ENCODE assay signal across 15 cellular contexts in genomic region chr2:42236911-42237310, GRCh38.
A peak's percentile ranks its signal among the peaks of the same experiment; 100 is the strongest.
DNase-seq lines count a peak whose midpoint lies in the region; ATAC-seq and TF ChIP-seq lines count a peak whose summit lies in the region.
"Had no signal": no experiment of that assay in that cellular context is flagged by ENCODE, and none has a peak within 500 bp of the region (broad histone marks: within the 10 kb centered on the region; RNA-seq: fewer than 3 reads in every experiment).

No MANE protein-coding gene starts in this region.

- no peaks in the 10 kb centered on the region for H3K9me3 Mint-ChIP-seq in CD4-positive, CD25-positive, alpha-beta regulatory T cell
- H3K9me3 Mint-ChIP-seq in CD4-positive, alpha-beta T cell, result no peaks in the 10 kb centered on the region
- H3K9me3 Mint-ChIP-seq in activated B cell treated with CpG ODN at 0.5 μM for 24 hours (no peaks in the 10 kb centered on the region), glutamatergic neuron (ENCODE audit: unreplicated experiment) (no peaks in the 10 kb centered on the region)
- no peaks in the 10 kb centered on the region for H3K9me3 Mint-ChIP-seq in naive thymus-derived CD4-positive, alpha-beta T cell
- H3K9me3 Mint-ChIP-seq: HFFc6 had no signal

- H3K4me3 ChIP-seq in CD4-positive, CD25-positive, alpha-beta regulatory T cell (ENCODE audit: low read depth, low read length), result no peak overlapping the region
- no peak overlapping the region for H3K4me3 ChIP-seq in naive thymus-derived CD4-positive, alpha-beta T cell (ENCODE audit: low read length)
- no peak overlapping the region for H3K4me3 ChIP-seq in brain microvascular endothelial cell (ENCODE audit: low read depth, low read length)
- H3K4me3 ChIP-seq: A549 had no signal

- peak overlapping the region in 1 of 3 donors; percentile 3 for H3K27ac Mint-ChIP-seq in CD4-positive, CD25-positive, alpha-beta regulatory T cell
- H3K27ac Mint-ChIP-seq in CD4-positive, alpha-beta T cell, result peak overlapping the region; percentile 58
- H3K27ac Mint-ChIP-seq in activated B cell treated with CpG ODN at 0.5 μM for 24 hours, result peak overlapping the region; percentile 46
- H3K27ac Mint-ChIP-seq in naive thymus-derived CD4-positive, alpha-beta T cell, result peak overlapping the region in 6 of 9 donors; percentile 18 to 82 (median 38)
- H3K27ac Mint-ChIP-seq in glutamatergic neuron (ENCODE audit: unreplicated experiment), result no peak overlapping the region
- H3K27ac Mint-ChIP-seq: HFFc6 had no signal

- CTCF ChIA-PET in CD4-positive, alpha-beta T cell (lab: Charles Lee), result no interaction called here
- CTCF ChIA-PET in activated B cell treated with CpG ODN at 0.5 μM for 24 hours (lab: Charles Lee), result interaction anchor here (10.6 kb wide), 1 partner anchor 141 kb away, joined by 81 read pairs; no protein-coding TSS in a partner anchor
- CTCF ChIA-PET in naive thymus-derived CD4-positive, alpha-beta T cell (lab: Charles Lee), result interaction anchor here (1.6 kb wide), 1 partner anchor 139 kb away, joined by 5 read pairs; no protein-coding TSS in a partner anchor

- H3K36me3 Mint-ChIP-seq in CD4-positive, CD25-positive, alpha-beta regulatory T cell, result no peaks in the 10 kb centered on the region
- peaks cover 19% of the 10 kb centered on the region for H3K36me3 Mint-ChIP-seq in CD4-positive, alpha-beta T cell (ENCODE audit: low read depth)
- H3K36me3 Mint-ChIP-seq in activated B cell treated with CpG ODN at 0.5 μM for 24 hours (ENCODE audit: low read depth), result peaks cover 12% of the 10 kb centered on the region
- H3K36me3 Mint-ChIP-seq in naive thymus-derived CD4-positive, alpha-beta T cell, result peaks cover 0 to 7% (median 5%) of the 10 kb centered on the region in 5 donors
- no peaks in the 10 kb centered on the region for H3K36me3 Mint-ChIP-seq in glutamatergic neuron (ENCODE audit: unreplicated experiment)

- POLR2A ChIA-PET in CD4-positive, alpha-beta T cell (lab: Charles Lee), result no interaction called here
- POLR2A ChIA-PET in activated B cell treated with CpG ODN at 0.5 μM for 24 hours (lab: Charles Lee), result no interaction called here
- POLR2A ChIA-PET in naive thymus-derived CD4-positive, alpha-beta T cell (lab: Charles Lee), result no interaction called here

- no peaks in the 10 kb centered on the region for H3K27me3 Mint-ChIP-seq in CD4-positive, CD25-positive, alpha-beta regulatory T cell
- H3K27me3 Mint-ChIP-seq in CD4-positive, alpha-beta T cell, result no peaks in the 10 kb centered on the region
- H3K27me3 Mint-ChIP-seq in activated B cell treated with CpG ODN at 0.5 μM for 24 hours, result no peaks in the 10 kb centered on the region
- H3K27me3 Mint-ChIP-seq in naive thymus-derived CD4-positive, alpha-beta T cell, result no peaks in the 10 kb centered on the region
- no peaks in the 10 kb centered on the region for H3K27me3 Mint-ChIP-seq in glutamatergic neuron (ENCODE audit: unreplicated experiment)

- no peak for DNase-seq in CD4-positive, CD25-positive, alpha-beta regulatory T cell
- DNase-seq in CD4-positive, alpha-beta T cell, result no peak
- DNase-seq in activated B cell treated with CpG ODN at 0.5 μM for 24 hours (no peak), brain microvascular endothelial cell (no peak), glutamatergic neuron (no peak), NCI-H748 (lab: John Stamatoyannopoulos, UW; ENCODE audit: unreplicated experiment) (no peak)
- no peak for DNase-seq in naive thymus-derived CD4-positive, alpha-beta T cell
- DNase-seq: BE2C, DMS53, GF-D8, HCEC 1CT, HFFc6, IMR-90 had no signal

- H3K9me3 ChIP-seq in CD4-positive, CD25-positive, alpha-beta regulatory T cell (ENCODE audit: control insufficient read depth in 2 of 2, low read length in 2 of 2), result no peaks in the 10 kb centered on the region
- no peaks in the 10 kb centered on the region for H3K9me3 ChIP-seq in CD4-positive, alpha-beta T cell (ENCODE audit: control insufficient read depth, low read length)
- no peaks in the 10 kb centered on the region for H3K9me3 ChIP-seq in naive thymus-derived CD4-positive, alpha-beta T cell (ENCODE audit: control insufficient read depth in 2 of 3, low read length in 3 of 3)
- H3K9me3 ChIP-seq: A549, BE2C had no signal

- peaks cover 59 to 92% (median 76%) of the 10 kb centered on the region in 4 donors for H3K4me1 Mint-ChIP-seq in CD4-positive, CD25-positive, alpha-beta regulatory T cell
- H3K4me1 Mint-ChIP-seq in CD4-positive, alpha-beta T cell (ENCODE audit: low read depth), result peaks cover 89% of the 10 kb centered on the region
- H3K4me1 Mint-ChIP-seq in activated B cell treated with CpG ODN at 0.5 μM for 24 hours (peaks cover 65% of the 10 kb centered on the region), glutamatergic neuron (ENCODE audit: low read depth, unreplicated experiment) (no peaks in the 10 kb centered on the region)
- H3K4me1 Mint-ChIP-seq in naive thymus-derived CD4-positive, alpha-beta T cell, result peaks cover 30 to 92% (median 83%) of the 10 kb centered on the region in 7 donors

- no peak overlapping the region for H3K27ac ChIP-seq in CD4-positive, CD25-positive, alpha-beta regulatory T cell (ENCODE audit: insufficient read depth, low read length, poor library complexity, severe bottlenecking)
- H3K27ac ChIP-seq in CD4-positive, alpha-beta T cell (ENCODE audit: low read depth, low read length), result no peak overlapping the region
- H3K27ac ChIP-seq in naive thymus-derived CD4-positive, alpha-beta T cell (ENCODE audit: low read depth, low read length), result no peak overlapping the region
- H3K27ac ChIP-seq in brain microvascular endothelial cell, result no peak overlapping the region
- H3K27ac ChIP-seq: A549, C4-2B had no signal

- no peak for ATAC-seq in CD4-positive, CD25-positive, alpha-beta regulatory T cell (ENCODE audit: low read depth in 2 of 2)
- no peak for ATAC-seq in CD4-positive, alpha-beta T cell (ENCODE audit: poor library complexity)
- ATAC-seq in activated B cell treated with CpG ODN at 0.5 μM for 24 hours (ENCODE audit: low read depth), result no peak
- no peak for ATAC-seq in naive thymus-derived CD4-positive, alpha-beta T cell
- ATAC-seq: A549 had no signal

- intact Hi-C loops in CD4-positive, alpha-beta T cell (cut with DNase I, micrococcal nuclease), result loop anchor here (5.0 kb wide), 3 partner anchors 40 to 370 kb away; no protein-coding TSS in a partner anchor
- intact Hi-C loops in activated B cell treated with CpG ODN at 0.5 μM for 24 hours (cut with micrococcal nuclease), result no loop called here
- intact Hi-C loops in naive thymus-derived CD4-positive, alpha-beta T cell (cut with micrococcal nuclease), result loop anchor here in 1 of 2 donors (2.0 kb wide), 2 partner anchors 16 to 396 kb away; no protein-coding TSS in a partner anchor

- no peaks in the 10 kb centered on the region for H3K27me3 ChIP-seq in CD4-positive, CD25-positive, alpha-beta regulatory T cell (ENCODE audit: control insufficient read depth, insufficient read depth, low read length)
- H3K27me3 ChIP-seq in CD4-positive, alpha-beta T cell (ENCODE audit: control insufficient read depth, insufficient read depth, low read length), result no peaks in the 10 kb centered on the region
- no peaks in the 10 kb centered on the region for H3K27me3 ChIP-seq in naive thymus-derived CD4-positive, alpha-beta T cell (ENCODE audit: control insufficient read depth in 2 of 2, insufficient read depth in 2 of 2, low read length in 2 of 2)
- no peaks in the 10 kb centered on the region for H3K27me3 ChIP-seq in brain microvascular endothelial cell (replicated peaks)
- H3K27me3 ChIP-seq: BE2C had no signal

- TF ChIP-seq CTCF in CD4-positive, alpha-beta T cell (IDR thresholded peaks at IDR 0.05), result no peak
- TF ChIP-seq CTCF in activated B cell treated with CpG ODN at 0.5 μM for 24 hours (IDR thresholded peaks at IDR 0.05), result no peak
- TF ChIP-seq CTCF in brain microvascular endothelial cell (IDR thresholded peaks at IDR 0.05; ENCODE audit: low read depth, low read length, missing control alignments), result no peak
- no peak for TF ChIP-seq CTCF in glutamatergic neuron (IDR thresholded peaks at IDR 0.05; ENCODE audit: partially characterized antibody, unreplicated experiment)

- peak overlapping the region in 3 of 4 donors; percentile 21 to 35 (median 22) for H3K4me3 Mint-ChIP-seq in CD4-positive, CD25-positive, alpha-beta regulatory T cell
- no peak overlapping the region for H3K4me3 Mint-ChIP-seq in CD4-positive, alpha-beta T cell
- H3K4me3 Mint-ChIP-seq in activated B cell treated with CpG ODN at 0.5 μM for 24 hours, result no peak overlapping the region
- H3K4me3 Mint-ChIP-seq in naive thymus-derived CD4-positive, alpha-beta T cell, result peak overlapping the region in 3 of 10 donors; percentile 13 to 20 (median 15)
- no peak overlapping the region for H3K4me3 Mint-ChIP-seq in glutamatergic neuron (ENCODE audit: unreplicated experiment)
- H3K4me3 Mint-ChIP-seq: HFFc6 had no signal

- peaks cover 5% of the 10 kb centered on the region for H3K36me3 ChIP-seq in CD4-positive, CD25-positive, alpha-beta regulatory T cell (ENCODE audit: control insufficient read depth, insufficient read depth, low read length)
- no peaks in the 10 kb centered on the region for H3K36me3 ChIP-seq in naive thymus-derived CD4-positive, alpha-beta T cell (ENCODE audit: control insufficient read depth in 2 of 3, insufficient read depth in 3 of 3, low read length in 3 of 3)
- H3K36me3 ChIP-seq in brain microvascular endothelial cell (replicated peaks), result no peaks in the 10 kb centered on the region
- H3K36me3 ChIP-seq: BE2C had no signal

- peaks cover 44% of the 10 kb centered on the region for H3K4me1 ChIP-seq in CD4-positive, CD25-positive, alpha-beta regulatory T cell (ENCODE audit: control insufficient read depth, insufficient read depth, low read length, poor library complexity, severe bottlenecking)
- H3K4me1 ChIP-seq in naive thymus-derived CD4-positive, alpha-beta T cell (ENCODE audit: control insufficient read depth in 2 of 2, insufficient read depth in 2 of 2, low read length in 2 of 2), result peaks cover 20 to 25% of the 10 kb centered on the region in 2 donors

- in situ Hi-C loops in brain microvascular endothelial cell (cut with HindIII; ENCODE audit: low pct_ligation_motif_present, low sequenced_read_pairs), result no loop called here

Comparison
In these comparisons a context has a peak if more than half of its experiments do, and no peak if none do; other contexts are left out.
1. H3K4me3 Mint-ChIP-seq: peak in CD4-positive, CD25-positive, alpha-beta regulatory T cell (3 of 4); none in CD4-positive, alpha-beta T cell (single experiment), activated B cell treated with CpG ODN at 0.5 μM for 24 hours (single experiment) and glutamatergic neuron (single experiment).